Comparison of ENCODE assay signal across 22 cellular contexts in the genomic region with DNA sequence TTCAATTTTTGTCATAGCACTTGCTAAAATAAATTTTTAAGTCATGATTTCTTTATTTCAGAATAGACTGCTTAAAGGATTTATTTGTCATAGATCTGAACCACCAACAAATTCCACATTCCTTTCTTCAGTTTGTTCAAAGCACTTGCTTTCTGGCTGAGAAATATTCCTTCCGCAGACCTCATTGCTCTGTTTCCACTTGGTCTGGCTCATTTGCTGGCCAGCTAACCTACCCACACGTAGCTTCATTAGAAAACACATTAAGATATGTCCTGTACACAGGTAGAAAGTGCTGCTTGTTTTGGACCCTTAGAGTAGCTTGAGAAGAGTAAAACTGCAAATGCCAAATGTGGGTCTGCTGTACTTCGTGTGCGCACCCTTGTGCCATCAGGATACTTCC.
DNase-seq lines count a peak whose midpoint lies in the region; TF ChIP-seq lines count a peak whose summit lies in the region.
"Had no signal": no experiment of that assay in that cellular context is flagged by ENCODE, and none has a peak within 500 bp of the region (broad histone marks: within the 10 kb centered on the region; RNA-seq: fewer than 3 reads in every experiment).

No MANE protein-coding gene starts in this region.

- H3K9ac ChIP-seq in trophoblast cell (ENCODE audit: low read length) = no peak overlapping the region
- H3K9ac ChIP-seq: BLaER1 had no signal

- no peak overlapping the region for H3K23ac ChIP-seq in trophoblast cell (ENCODE audit: low read length)

- H2AFZ ChIP-seq in trophoblast cell (ENCODE audit: insufficient read depth, low read length, poor library complexity) = no peak overlapping the region

- intact Hi-C loops in ascending aorta (cut with DNase I) (no loop called here), tibial artery (cut with DNase I; ENCODE audit: low total_unique reads) (no loop called here), stomach (cut with DNase I; ENCODE audit: low total_unique reads) (no loop called here)

- H3K79me2 ChIP-seq in trophoblast cell (ENCODE audit: control insufficient read depth, insufficient read depth, low read length, poor library complexity) = peaks cover 2% of the 10 kb centered on the region

- DNase-seq in ascending aorta (ENCODE audit: low spot score in 2 of 2) (peak in 1 of 2 donors; percentile 56), trophoblast cell (no peak), mucosa of gallbladder (ENCODE audit: low spot score) (no peak), tibial artery (no peak), stomach (no peak)
- DNase-seq: 8988T; ACHN; BE2C; C1 segment of cervical spinal cord; CD4-positive, alpha-beta memory T cell; CD4-positive, CD25-positive, alpha-beta regulatory T cell; CD8-positive, alpha-beta memory T cell; COR-L47; DMS 273 treated with DMSO at 0.1 percent for 48 hours; DMS153; DMS53; DMS79; DND-41; EL; GDM1 had no signal

- no peak overlapping the region for H4K8ac ChIP-seq in trophoblast cell (ENCODE audit: low read depth, low read length)

- H3K36me3 ChIP-seq in ascending aorta = no peaks in the 10 kb centered on the region
- H3K36me3 ChIP-seq in trophoblast cell (ENCODE audit: control insufficient read depth in 1 of 2, insufficient read depth in 2 of 2, low read length in 2 of 2) = no peaks in the 10 kb centered on the region
- H3K36me3 ChIP-seq in tibial artery = no peaks in the 10 kb centered on the region
- H3K36me3 ChIP-seq in stomach = no peaks in the 10 kb centered on the region
- H3K36me3 ChIP-seq: BE2C had no signal

- no peak for TF ChIP-seq POLR2A in stomach (IDR thresholded peaks at IDR 0.05)

- H4K91ac ChIP-seq in trophoblast cell (ENCODE audit: low read depth, low read length) = peak overlapping the region; percentile 32

- H3K4me1 ChIP-seq in ascending aorta = peaks cover 5 to 40% of the 10 kb centered on the region in 2 donors
- H3K4me1 ChIP-seq in trophoblast cell (ENCODE audit: control insufficient read depth in 1 of 2, insufficient read depth in 2 of 2, low read length in 2 of 2) = peaks cover 6 to 9% of the 10 kb centered on the region in 2 experiments
- H3K4me1 ChIP-seq in tibial artery = peaks cover 0 to 33% (median 22%) of the 10 kb centered on the region in 4 donors
- peaks cover 0 to 16% (median 13%) of the 10 kb centered on the region in 4 donors for H3K4me1 ChIP-seq in stomach

- no peak overlapping the region for H3K14ac ChIP-seq in trophoblast cell (ENCODE audit: low read length)

- TF ChIP-seq CTCF in ascending aorta (IDR thresholded peaks at IDR 0.05) = no peak
- TF ChIP-seq CTCF in tibial artery (IDR thresholded peaks at IDR 0.05) = no peak
- TF ChIP-seq CTCF in stomach (IDR thresholded peaks at IDR 0.05) = no peak

- H2BK120ac ChIP-seq in trophoblast cell (ENCODE audit: insufficient read depth, low read length, poor library complexity) = no peak overlapping the region

- WGBS in trophoblast cell (ENCODE audit: extremely low coverage, insufficient coverage, insufficient read length) = no CpG with 5 or more reads among the region's 4 CpGs
- WGBS in stomach, 5 donors = 83 to 94% (median 90%) methylated on average over 4 of the region's 4 CpGs

- no peak for TF ChIP-seq EP300 in stomach (IDR thresholded peaks at IDR 0.05)

- H4K12ac ChIP-seq in trophoblast cell (ENCODE audit: low read depth, low read length) = no peak overlapping the region

- peak overlapping the region; percentile 20 to 89 for H3K27ac ChIP-seq in ascending aorta
- no peak overlapping the region for H3K27ac ChIP-seq in trophoblast cell (ENCODE audit: low read depth, low read length)
- H3K27ac ChIP-seq in tibial artery = peak overlapping the region in 1 of 2 donors; percentile 21
- no peak overlapping the region for H3K27ac ChIP-seq in stomach
- H3K27ac ChIP-seq: BLaER1 had no signal

- H3K4me3 ChIP-seq in ascending aorta (no peak overlapping the region), trophoblast cell (ENCODE audit: low read depth, low read length) (no peak overlapping the region), tibial artery (no peak overlapping the region), stomach (no peak overlapping the region)
- H3K4me3 ChIP-seq: BLaER1, GM12878 had no signal

- H2BK12ac ChIP-seq in trophoblast cell (ENCODE audit: low read length) = peak overlapping the region; percentile 15

- H3K9me3 ChIP-seq in ascending aorta (no peaks in the 10 kb centered on the region), trophoblast cell (ENCODE audit: insufficient read depth, low read depth, low read length) (peaks cover 1% of the 10 kb centered on the region), tibial artery (no peaks in the 10 kb centered on the region), stomach (no peaks in the 10 kb centered on the region)
- H3K9me3 ChIP-seq: BE2C, BLaER1 had no signal

- H3K18ac ChIP-seq in trophoblast cell (ENCODE audit: low read length) = no peak overlapping the region

- no peak overlapping the region for H2AK5ac ChIP-seq in trophoblast cell (ENCODE audit: low read length)

- no peaks in the 10 kb centered on the region for H3K27me3 ChIP-seq in ascending aorta
- H3K27me3 ChIP-seq in trophoblast cell (ENCODE audit: insufficient read depth, low read length) = no peaks in the 10 kb centered on the region
- H3K27me3 ChIP-seq in tibial artery = no peaks in the 10 kb centered on the region
- no peaks in the 10 kb centered on the region for H3K27me3 ChIP-seq in stomach
- H3K27me3 ChIP-seq: BE2C, BLaER1 had no signal

- no peak overlapping the region for H3K4ac ChIP-seq in trophoblast cell (ENCODE audit: low read depth, low read length)

- H3K4me2 ChIP-seq in trophoblast cell (ENCODE audit: low read length) = no peak overlapping the region
- H3K4me2 ChIP-seq: BLaER1 had no signal

- peaks cover 9% of the 10 kb centered on the region for H3K79me1 ChIP-seq in trophoblast cell (ENCODE audit: low read length)

- no peak overlapping the region for H2BK5ac ChIP-seq in trophoblast cell (ENCODE audit: low read depth, low read length, poor library complexity)

Comparison
In these comparisons a context has a peak if more than half of its experiments do, and no peak if none do; other contexts are left out.
1. H3K27ac ChIP-seq: peak in ascending aorta (2 of 2); none in trophoblast cell (single experiment) and stomach (0 of 5).